ENCODE assay signal across 8 cellular contexts in genomic region chr1:113389953-113390834, GRCh38. TPM values are rescaled to one million over a fixed set of nuclear protein-coding genes. Genes with fewer than 3 reads are reported as not detected.
DNase-seq lines count a peak whose midpoint lies in the region; ATAC-seq and TF ChIP-seq lines count a peak whose summit lies in the region.

TSS of gene MAGI3 (plus strand) at chr1:113390515. CDS start at chr1:113391034, 519 bp downstream.

- H3K79me2 ChIP-seq in smooth muscle cell (ENCODE audit: low read depth), result peaks cover 48% of the 10 kb centered on the region

- H3K36me3 Mint-ChIP-seq in WTC11, result peaks cover 6% of the 10 kb centered on the region

- TF ChIP-seq CTCF in A673 (conservative IDR thresholded peaks at IDR 0.05; ENCODE audit: low read depth, low read length) (no peak), WTC11 (IDR thresholded peaks at IDR 0.05) (no peak), cardiac fibroblast (IDR thresholded peaks at IDR 0.05; ENCODE audit: low read depth, low read length) (no peak), smooth muscle cell (IDR thresholded peaks at IDR 0.05; ENCODE audit: borderline replicate concordance, insufficient read depth, poor library complexity, severe bottlenecking) (no peak)

- H3K27ac Mint-ChIP-seq in WTC11, result peak within 1 kb of the TSS; percentile 77

- H2AFZ ChIP-seq in smooth muscle cell (ENCODE audit: low read depth), result peak within 1 kb of the TSS; percentile 97

- peaks cover 18% of the 10 kb centered on the region for H3K4me1 Mint-ChIP-seq in WTC11

- CTCF ChIA-PET in A673 (lab: Charles Lee) (no interaction called here), WTC11 (lab: Charles Lee) (interaction anchor here (1.0 to 1.2 kb wide), 2 partner anchors 14 to 249 kb away, joined by 3 to 4 read pairs; no protein-coding TSS in a partner anchor)

- ATAC-seq in GM18868 (IDR thresholded peaks at IDR 0.05; ENCODE audit: unreplicated experiment) (peak; percentile 99), HG03135 (IDR thresholded peaks at IDR 0.05; ENCODE audit: unreplicated experiment) (peak; percentile 99), WTC11 (peak; percentile 96)

- H3K4me3 ChIP-seq in A673 (ENCODE audit: low read depth, low read length, poor library complexity, severe bottlenecking), result peak within 1 kb of the TSS; percentile 88
- H3K4me3 ChIP-seq in cardiac fibroblast (replicated peaks in 1 of 2; ENCODE audit: low read depth in 2 of 2, low read length in 2 of 2), result peak within 1 kb of the TSS; percentile 95 to 96
- H3K4me3 ChIP-seq in smooth muscle cell, result peak within 1 kb of the TSS; percentile 96

- POLR2A ChIA-PET in A673 (lab: Charles Lee; ENCODE audit: low non-redundant PET), result no interaction called here
- POLR2A ChIA-PET in WTC11 (lab: Charles Lee), result interaction anchor here (0.6 kb wide), 2 partner anchors 13 to 14 kb away, joined by 3 read pairs; no protein-coding TSS in a partner anchor

- 1% methylated on average over 74 of the region's 89 CpGs for WGBS in smooth muscle cell (ENCODE audit: low lambda C conversion rate)

- H3K9me3 ChIP-seq in A673 (ENCODE audit: low read depth, low read length, poor library complexity, severe bottlenecking) (no peaks in the 10 kb centered on the region), smooth muscle cell (replicated peaks; ENCODE audit: low read depth) (no peaks in the 10 kb centered on the region)

- H3K4me3 Mint-ChIP-seq in WTC11, result peak within 1 kb of the TSS; percentile 84

- peaks cover 10% of the 10 kb centered on the region for H3K9me3 Mint-ChIP-seq in WTC11

- peaks cover 13% of the 10 kb centered on the region for H3K27me3 Mint-ChIP-seq in WTC11 (ENCODE audit: low read depth)

- peaks cover 10% of the 10 kb centered on the region for H3F3A ChIP-seq in smooth muscle cell (ENCODE audit: low read depth)

- intact Hi-C loops in A673 (cut with micrococcal nuclease; ENCODE audit: unreplicated experiment), result no loop called here

- H3K4me1 ChIP-seq in A673 (ENCODE audit: insufficient read depth, low read length, poor library complexity, severe bottlenecking) (peaks cover 8% of the 10 kb centered on the region), smooth muscle cell (ENCODE audit: low read depth) (peaks cover 34% of the 10 kb centered on the region)

- peak within 1 kb of the TSS; percentile 84 for H3K9ac ChIP-seq in smooth muscle cell (ENCODE audit: low read depth)

- H3K27me3 ChIP-seq in A673 (replicated peaks; ENCODE audit: insufficient read depth, low read depth, low read length, poor library complexity) (peaks cover 41% of the 10 kb centered on the region), smooth muscle cell (ENCODE audit: low read depth) (no peaks in the 10 kb centered on the region)

- H3K27ac ChIP-seq in A673 (ENCODE audit: low read depth, low read length, poor library complexity, severe bottlenecking) (peak within 1 kb of the TSS; percentile 72), smooth muscle cell (ENCODE audit: low read depth) (peak within 1 kb of the TSS; percentile 68)

- BruUV-seq in A673 (replicated peaks; lab: Mats Ljungman, UMichigan), result no TSS peak

- H3K4me2 ChIP-seq in smooth muscle cell, result peak within 1 kb of the TSS; percentile 94

- peaks cover 33% of the 10 kb centered on the region for H4K20me1 ChIP-seq in smooth muscle cell (ENCODE audit: low read depth)

- DNase-seq in A673 (ENCODE audit: low spot score), result peak; percentile 99
- DNase-seq in NCI-H2196 treated with DMSO at 0.1 percent for 48 hours (lab: John Stamatoyannopoulos, UW; ENCODE audit: unreplicated experiment), result peak; percentile 96
- DNase-seq in WTC11 (ENCODE audit: low spot score), result peak; percentile 99
- peak; percentile 98 to 99 for DNase-seq in cardiac fibroblast (ENCODE audit: low read depth in 2 of 2)
- peak; percentile 96 for DNase-seq in iPS-NIHi7 (ENCODE audit: extremely low spot score)
- peak; percentile 93 for DNase-seq in smooth muscle cell (lab: John Stamatoyannopoulos, UW; ENCODE audit: unreplicated experiment)

- H3K36me3 ChIP-seq in A673 (ENCODE audit: insufficient read depth, low read length, poor library complexity, severe bottlenecking), result no peaks in the 10 kb centered on the region
- no peaks in the 10 kb centered on the region for H3K36me3 ChIP-seq in smooth muscle cell (ENCODE audit: low read depth)

TF ChIP-seq in WTC11, 78 proteins besides CTCF, POLR2A, EP300 and RAD21 (continues in another document):
- 0 out of 2 replicates have a peak, but pooled peaks have one; percentile 28 for TF ChIP-seq HMGXB4 (CRISPR knock-in tag; IDR thresholded peaks at IDR 0.05)
- TF ChIP-seq, protein P1, sequence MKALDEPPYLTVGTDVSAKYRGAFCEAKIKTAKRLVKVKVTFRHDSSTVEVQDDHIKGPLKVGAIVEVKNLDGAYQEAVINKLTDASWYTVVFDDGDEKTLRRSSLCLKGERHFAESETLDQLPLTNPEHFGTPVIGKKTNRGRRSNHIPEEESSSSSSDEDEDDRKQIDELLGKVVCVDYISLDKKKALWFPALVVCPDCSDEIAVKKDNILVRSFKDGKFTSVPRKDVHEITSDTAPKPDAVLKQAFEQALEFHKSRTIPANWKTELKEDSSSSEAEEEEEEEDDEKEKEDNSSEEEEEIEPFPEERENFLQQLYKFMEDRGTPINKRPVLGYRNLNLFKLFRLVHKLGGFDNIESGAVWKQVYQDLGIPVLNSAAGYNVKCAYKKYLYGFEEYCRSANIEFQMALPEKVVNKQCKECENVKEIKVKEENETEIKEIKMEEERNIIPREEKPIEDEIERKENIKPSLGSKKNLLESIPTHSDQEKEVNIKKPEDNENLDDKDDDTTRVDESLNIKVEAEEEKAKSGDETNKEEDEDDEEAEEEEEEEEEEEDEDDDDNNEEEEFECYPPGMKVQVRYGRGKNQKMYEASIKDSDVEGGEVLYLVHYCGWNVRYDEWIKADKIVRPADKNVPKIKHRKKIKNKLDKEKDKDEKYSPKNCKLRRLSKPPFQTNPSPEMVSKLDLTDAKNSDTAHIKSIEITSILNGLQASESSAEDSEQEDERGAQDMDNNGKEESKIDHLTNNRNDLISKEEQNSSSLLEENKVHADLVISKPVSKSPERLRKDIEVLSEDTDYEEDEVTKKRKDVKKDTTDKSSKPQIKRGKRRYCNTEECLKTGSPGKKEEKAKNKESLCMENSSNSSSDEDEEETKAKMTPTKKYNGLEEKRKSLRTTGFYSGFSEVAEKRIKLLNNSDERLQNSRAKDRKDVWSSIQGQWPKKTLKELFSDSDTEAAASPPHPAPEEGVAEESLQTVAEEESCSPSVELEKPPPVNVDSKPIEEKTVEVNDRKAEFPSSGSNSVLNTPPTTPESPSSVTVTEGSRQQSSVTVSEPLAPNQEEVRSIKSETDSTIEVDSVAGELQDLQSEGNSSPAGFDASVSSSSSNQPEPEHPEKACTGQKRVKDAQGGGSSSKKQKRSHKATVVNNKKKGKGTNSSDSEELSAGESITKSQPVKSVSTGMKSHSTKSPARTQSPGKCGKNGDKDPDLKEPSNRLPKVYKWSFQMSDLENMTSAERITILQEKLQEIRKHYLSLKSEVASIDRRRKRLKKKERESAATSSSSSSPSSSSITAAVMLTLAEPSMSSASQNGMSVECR (CRISPR knock-in tag; IDR thresholded peaks at IDR 0.05; ENCODE audit: borderline replicate concordance), result peak; percentile 67; the same call in 1 of the 2 replicates
- 0 out of 2 replicates have a peak, but pooled peaks have one; percentile 43 for TF ChIP-seq TEAD1 (CRISPR knock-in tag; IDR thresholded peaks at IDR 0.05)
- TF ChIP-seq ZNF232 (CRISPR knock-in tag; IDR thresholded peaks at IDR 0.05), result no peak
- TF ChIP-seq STAT6 (CRISPR knock-in tag; conservative IDR thresholded peaks at IDR 0.05; ENCODE audit: low read depth), result no peak
- TF ChIP-seq, protein P2, sequence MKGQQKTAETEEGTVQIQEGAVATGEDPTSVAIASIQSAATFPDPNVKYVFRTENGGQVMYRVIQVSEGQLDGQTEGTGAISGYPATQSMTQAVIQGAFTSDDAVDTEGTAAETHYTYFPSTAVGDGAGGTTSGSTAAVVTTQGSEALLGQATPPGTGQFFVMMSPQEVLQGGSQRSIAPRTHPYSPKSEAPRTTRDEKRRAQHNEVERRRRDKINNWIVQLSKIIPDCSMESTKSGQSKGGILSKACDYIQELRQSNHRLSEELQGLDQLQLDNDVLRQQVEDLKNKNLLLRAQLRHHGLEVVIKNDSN (CRISPR knock-in tag; IDR thresholded peaks at IDR 0.05), result 0 out of 2 replicates have a peak, but pooled peaks have one; percentile 42

RNA-seq across cellular contexts. Expression of gene MAGI3, which starts in this region (rescaled TPM):
- total RNA-seq in A673 (2021), result 5.1 and 5.6 TPM in 2 replicates
- 8.2 to 9.7 TPM (median 8.8 TPM) in 3 replicates for total RNA-seq in WTC11 (2021)
- 19.0 and 19.1 TPM in 2 replicates for total RNA-seq in smooth muscle cell
- polyA plus RNA-seq in smooth muscle cell, result 6.3 and 10.9 TPM in 2 replicates

Comparison
In these comparisons a context has a peak if more than half of its experiments do, and no peak if none do; other contexts are left out.
1. Peak in every context shown above with its lines: DNase-seq, ATAC-seq, H3K4me3 ChIP-seq and H3K27ac ChIP-seq.